ENCODE assay signal across 27 cellular contexts in the genomic region with DNA sequence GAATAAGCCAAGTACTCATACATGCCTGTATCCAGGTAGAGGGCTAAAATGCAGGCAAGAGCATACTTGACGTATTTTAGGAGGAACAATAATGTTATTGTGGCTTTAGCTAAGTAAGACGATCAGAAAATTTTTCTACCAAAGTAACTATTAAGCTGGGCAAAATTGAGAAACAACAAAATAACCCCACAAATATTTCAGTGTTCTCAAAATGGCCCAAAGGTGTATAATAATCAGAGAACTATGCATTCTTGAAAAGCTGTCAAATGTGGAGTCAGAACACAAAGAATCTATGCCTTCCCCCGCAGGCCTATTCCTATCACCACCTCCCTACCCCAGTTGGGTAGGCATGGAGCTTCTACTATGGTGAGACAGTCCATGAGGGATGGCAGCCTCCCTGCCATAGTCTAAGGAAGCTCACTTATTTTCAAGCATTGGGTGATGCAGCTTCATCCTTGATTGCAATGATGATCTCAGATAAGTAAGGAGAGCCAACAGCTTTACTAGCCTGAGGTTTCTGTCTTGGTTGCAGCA.
"Had no signal": no experiment of that assay in that cellular context is flagged by ENCODE, and none has a peak within 500 bp of the region (broad histone marks: within the 10 kb centered on the region; RNA-seq: fewer than 3 reads in every experiment).

No MANE protein-coding gene starts in this region.

- H3K27ac ChIP-seq: ascending aorta, epithelial cell of prostate, esophagus squamous epithelium had no signal

- H3K36me3 ChIP-seq: ascending aorta, esophagus squamous epithelium had no signal

- DNase-seq: activated CD4-positive, alpha-beta memory T cell treated with anti-CD3 and anti-CD28 coated beads for 36 hours; activated CD4-positive, alpha-beta T cell treated with anti-CD3 and anti-CD28 coated beads for 36 hours; activated CD4-positive, alpha-beta T cell treated with anti-CD3 and anti-CD28 coated beads, Interleukin-2, amount 10 ng/mL, durations not matched to agents 24 days and 14 days; activated CD4-positive, CD25-positive, alpha-beta regulatory T cell; activated CD4-positive, CD25-positive, alpha-beta regulatory T cell treated with anti-CD3 and anti-CD28 coated beads, Interleukin-2, amount 50 U/mL, for 72 hours; activated CD8-positive, alpha-beta memory T cell treated with anti-CD3 and anti-CD28 coated beads, Interleukin-2, amount 10 ng/mL, durations not matched to agents 7 days and 5 days; activated CD8-positive, alpha-beta memory T cell treated with anti-CD3 and anti-CD28 coated beads, Interleukin-2, amount 50 U/mL, for 4 hours; activated CD8-positive, alpha-beta T cell treated with anti-CD3 and anti-CD28 coated beads, Interleukin-2, amount 10 ng/mL, durations not matched to agents 7 days and 5 days; activated gamma-delta T cell; activated naive CD4-positive, alpha-beta T cell; activated naive CD4-positive, alpha-beta T cell treated with anti-CD3 and anti-CD28 coated beads, Interleukin-2, amount 10 ng/mL, durations not matched to agents 7 days and 5 days; activated naive CD8-positive, alpha-beta T cell treated with anti-CD3 and anti-CD28 coated beads, Interleukin-2, amount 10 ng/mL, durations not matched to agents 7 days and 5 days; activated T-cell treated with anti-CD3 and anti-CD28 coated beads, Interleukin-2, amount 50 U/mL, for 24 hours; activated T-cell treated with anti-CD3 and anti-CD28 coated beads, Interleukin-2, amount 50 U/mL, for 72 hours; cortex of kidney; dermis blood vessel endothelial cell; effector CD4-positive, alpha-beta T cell; effector memory CD8-positive, alpha-beta T cell; esophagus squamous epithelium; head of caudate nucleus; T-helper 2 cell had no signal

- H3K4me1 ChIP-seq: ascending aorta, esophagus squamous epithelium had no signal

- FAIRE-seq: bronchial epithelial cell, colon, frontal cortex had no signal

- ATAC-seq: activated CD4-positive, alpha-beta T cell treated with anti-CD3 and anti-CD28 coated beads for 36 hours; activated CD8-positive, alpha-beta memory T cell treated with anti-CD3 and anti-CD28 coated beads, Interleukin-2, amount 10 ng/mL, durations not matched to agents 7 days and 5 days; activated CD8-positive, alpha-beta T cell treated with anti-CD3 and anti-CD28 coated beads, Interleukin-2, amount 10 ng/mL, durations not matched to agents 7 days and 5 days; activated naive CD4-positive, alpha-beta T cell treated with anti-CD3 and anti-CD28 coated beads, Interleukin-2, amount 50 U/mL, for 72 hours; activated T-cell treated with anti-CD3 and anti-CD28 coated beads, Interleukin-2, amount 50 U/mL, for 72 hours; effector memory CD8-positive, alpha-beta T cell had no signal

- H3K27me3 ChIP-seq: ascending aorta, esophagus squamous epithelium had no signal

- H3K4me3 ChIP-seq: ascending aorta, esophagus squamous epithelium had no signal

- H3K9me3 ChIP-seq: ascending aorta, esophagus squamous epithelium had no signal
